In the genomic region with DNA sequence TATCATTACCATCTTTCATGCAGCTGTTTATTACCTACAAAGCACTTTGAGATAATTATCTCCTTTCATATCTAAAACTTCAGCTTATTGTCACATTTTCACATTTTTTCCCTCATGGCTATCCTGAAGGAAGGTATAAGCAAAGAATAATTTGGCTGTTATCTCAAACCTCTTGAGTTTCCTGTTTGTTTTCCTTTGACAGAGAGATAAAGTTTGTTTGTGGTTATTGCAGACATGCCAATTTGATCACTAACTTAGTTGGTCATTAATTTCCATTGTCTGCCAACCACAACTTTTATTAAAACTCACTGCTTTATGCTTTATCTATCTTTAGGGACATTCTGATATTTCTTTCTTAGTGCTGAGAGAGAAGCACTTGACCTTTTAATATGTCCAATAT, we compare ENCODE assay signal across 29 cellular contexts.
"Had no signal": no experiment of that assay in that cellular context is flagged by ENCODE, and none has a peak within 500 bp of the region (broad histone marks: within the 10 kb centered on the region; RNA-seq: fewer than 3 reads in every experiment).

No MANE protein-coding gene starts in this region.

- ATAC-seq: left colon; mucosa of descending colon; naive thymus-derived CD4-positive, alpha-beta T cell; natural killer cell treated with Interleukin-12 subunit alpha and Interleukin-12 subunit beta and Interleukin-15 and Interleukin-18, amount 100 ng/mL, for 72 hours; sciatic nerve; stimulated activated naive B cell treated with anti-CD40 and anti-IgM and Interleukin-4, amounts not matched to agents 10 μg/mL and 1 μg/mL and 100 μg/mL, for 72 hours; stimulated activated naive CD8-positive, alpha-beta T cell treated with anti-CD3 and anti-CD28 coated beads, Interleukin-15, Interleukin-2, amounts not matched to agents 100 U/mL and 50 U/mL, for 24 hours had no signal

- H3K27me3 ChIP-seq: ovary, right atrium auricular region, stomach, testis, thyroid gland, transverse colon, upper lobe of left lung, vagina had no signal

- H3K4me3 ChIP-seq: left ventricle myocardium inferior, lung, mucosa of descending colon, ovary, prostate gland, right atrium auricular region, skin epidermis, stomach, testis, thyroid gland, transverse colon, upper lobe of left lung, vagina had no signal

- H3K27me3 Mint-ChIP-seq: stimulated activated naive B cell treated with anti-CD40 and anti-IgM and Interleukin-4, amounts not matched to agents 10 μg/mL and 1 μg/mL and 100 μg/mL, for 72 hours had no signal

- H3K4me1 ChIP-seq: left ventricle myocardium inferior, prostate gland, right atrium auricular region, stomach, testis, thyroid gland, transverse colon, upper lobe of left lung, vagina had no signal

- H3K27ac ChIP-seq: left ventricle myocardium inferior, ovary, prostate gland, right atrium auricular region, skin epidermis, stomach, testis, thyroid gland, transverse colon, upper lobe of left lung, vagina had no signal

- FAIRE-seq: keratinocyte had no signal

- DNase-seq: hippocampal formation; kidney glomerular epithelial cell; left colon; left ventricle myocardium inferior; mesendoderm; mucosa of descending colon; naive thymus-derived CD4-positive, alpha-beta T cell; ovary; posterior cingulate gyrus; stimulated activated CD4-positive, alpha-beta T cell treated with anti-CD3 and anti-CD28 coated beads, Interleukin-12 subunit alpha, Interleukin-12 subunit beta, amount 100 ng/mL, for 4 hours; stimulated activated CD4-positive, alpha-beta T cell treated with anti-CD3 and anti-CD28 coated beads, Interleukin-15, amount 100 ng/mL, for 24 hours; stimulated activated CD4-positive, alpha-beta T cell treated with anti-CD3 and anti-CD28 coated beads, Interleukin-2, amount 100 ng/mL, for 24 hours; stimulated activated CD4-positive, alpha-beta T cell treated with anti-CD3 and anti-CD28 coated beads, Interleukin-4, amount 100 ng/mL, for 1 hour; stimulated activated naive B cell treated with anti-CD40 and anti-IgM and Interleukin-4, amounts not matched to agents 10 μg/mL and 1 μg/mL and 100 μg/mL, for 72 hours; stimulated activated naive CD8-positive, alpha-beta T cell treated with anti-CD3 and anti-CD28 coated beads, Interleukin-15, Interleukin-2, amounts not matched to agents 100 U/mL and 50 U/mL, for 24 hours; stomach; testis; thyroid gland; transverse colon; upper lobe of left lung had no signal

- H3K9me3 Mint-ChIP-seq: natural killer cell treated with Interleukin-12 subunit alpha and Interleukin-12 subunit beta and Interleukin-15 and Interleukin-18, amount 100 ng/mL, for 72 hours; stimulated activated naive B cell treated with anti-CD40 and anti-IgM and Interleukin-4, amounts not matched to agents 10 μg/mL and 1 μg/mL and 100 μg/mL, for 72 hours had no signal

- H3K36me3 ChIP-seq: left ventricle myocardium inferior, ovary, prostate gland, right atrium auricular region, stomach, thyroid gland, transverse colon, upper lobe of left lung, vagina had no signal

- H3K4me3 Mint-ChIP-seq: mesothelial cell of epicardium; naive thymus-derived CD4-positive, alpha-beta T cell; natural killer cell treated with Interleukin-12 subunit alpha and Interleukin-12 subunit beta and Interleukin-15 and Interleukin-18, amount 100 ng/mL, for 72 hours; stimulated activated naive B cell treated with anti-CD40 and anti-IgM and Interleukin-4, amounts not matched to agents 10 μg/mL and 1 μg/mL and 100 μg/mL, for 72 hours had no signal

- H3K9me3 ChIP-seq: left ventricle myocardium inferior, mucosa of descending colon, ovary, prostate gland, right atrium auricular region, stomach, testis, thyroid gland, transverse colon, upper lobe of left lung, vagina had no signal

- H3K27ac Mint-ChIP-seq: mesothelial cell of epicardium; naive thymus-derived CD4-positive, alpha-beta T cell; natural killer cell treated with Interleukin-12 subunit alpha and Interleukin-12 subunit beta and Interleukin-15 and Interleukin-18, amount 100 ng/mL, for 72 hours; stimulated activated naive B cell treated with anti-CD40 and anti-IgM and Interleukin-4, amounts not matched to agents 10 μg/mL and 1 μg/mL and 100 μg/mL, for 72 hours had no signal

- H3K36me3 Mint-ChIP-seq: mesothelial cell of epicardium; stimulated activated naive B cell treated with anti-CD40 and anti-IgM and Interleukin-4, amounts not matched to agents 10 μg/mL and 1 μg/mL and 100 μg/mL, for 72 hours had no signal
